26 cellular contexts compared by ENCODE assay signal in genomic region chr10:20474064-20474463, GRCh38.
"Had no signal": no experiment of that assay in that cellular context is flagged by ENCODE, and none has a peak within 500 bp of the region (broad histone marks: within the 10 kb centered on the region; RNA-seq: fewer than 3 reads in every experiment).

No MANE protein-coding gene starts in this region.

- H3K4me3 ChIP-seq: gastrocnemius medialis, lung, mucosa of descending colon, ovary, psoas muscle, sigmoid colon, stomach, thyroid gland had no signal

- H3K4me3 Mint-ChIP-seq: dendritic cell treated with granulocyte-macrophage colony-stimulating factor and Interleukin-4, amounts not matched to agents 40 ng/mL and 50 ng/mL, for 4 days; endodermal cell; memory B cell; naive B cell; nephron progenitor cell; stimulated activated effector memory CD8-positive, alpha-beta T cell treated with anti-CD3 and anti-CD28 coated beads, Interleukin-12 subunit alpha, Interleukin-12 subunit beta, amount 100 ng/mL, for 72 hours had no signal

- H3K4me1 ChIP-seq: gastrocnemius medialis, psoas muscle, sigmoid colon, stomach, thyroid gland had no signal

- H3K4me1 Mint-ChIP-seq: endodermal cell; memory B cell; naive B cell; nephron progenitor cell; stimulated activated effector memory CD8-positive, alpha-beta T cell treated with anti-CD3 and anti-CD28 coated beads, Interleukin-12 subunit alpha, Interleukin-12 subunit beta, amount 100 ng/mL, for 72 hours had no signal

- H3K36me3 ChIP-seq: gastrocnemius medialis, ovary, sigmoid colon, stomach, thyroid gland had no signal

- H3K27ac ChIP-seq: epithelial cell of prostate, gastrocnemius medialis, ovary, psoas muscle, sigmoid colon, stomach, thyroid gland had no signal

- DNase-seq: effector CD8-positive, alpha-beta T cell; endodermal cell; gastrocnemius medialis; head of caudate nucleus; kidney; mucosa of descending colon; naive B cell; nephron progenitor cell; nucleus accumbens; ovary; posterior cingulate gyrus; psoas muscle; right cardiac atrium; sigmoid colon; stimulated activated CD4-positive, alpha-beta T cell treated with anti-CD3 and anti-CD28 coated beads, Interleukin-2, amount 100 ng/mL, for 24 hours; stimulated activated CD4-positive, alpha-beta T cell treated with anti-CD3 and anti-CD28 coated beads, Interleukin-4, amount 100 ng/mL, for 24 hours; stimulated activated naive CD4-positive, alpha-beta T cell treated with Interleukin-2 at 50 U/mL for 16 hours; stomach; thyroid gland; trophoblast cell had no signal

- ATAC-seq: left lobe of liver; mucosa of descending colon; psoas muscle; right cardiac atrium; stimulated activated effector memory CD8-positive, alpha-beta T cell treated with anti-CD3 and anti-CD28 coated beads, Interleukin-12 subunit alpha, Interleukin-12 subunit beta, amount 100 ng/mL, for 72 hours had no signal

- H3K27me3 Mint-ChIP-seq: dendritic cell treated with granulocyte-macrophage colony-stimulating factor and Interleukin-4, amounts not matched to agents 40 ng/mL and 50 ng/mL, for 4 days; memory B cell; naive B cell had no signal

- H3K9me3 Mint-ChIP-seq: dendritic cell treated with granulocyte-macrophage colony-stimulating factor and Interleukin-4, amounts not matched to agents 40 ng/mL and 50 ng/mL, for 4 days; endodermal cell; nephron progenitor cell; stimulated activated effector memory CD8-positive, alpha-beta T cell treated with anti-CD3 and anti-CD28 coated beads, Interleukin-12 subunit alpha, Interleukin-12 subunit beta, amount 100 ng/mL, for 72 hours had no signal

- H3K9me3 ChIP-seq: gastrocnemius medialis, mucosa of descending colon, ovary, psoas muscle, sigmoid colon, stomach, thyroid gland had no signal

- H3K27me3 ChIP-seq: gastrocnemius medialis, ovary, sigmoid colon, stomach, thyroid gland had no signal

- H3K36me3 Mint-ChIP-seq: memory B cell; naive B cell; stimulated activated effector memory CD8-positive, alpha-beta T cell treated with anti-CD3 and anti-CD28 coated beads, Interleukin-12 subunit alpha, Interleukin-12 subunit beta, amount 100 ng/mL, for 72 hours had no signal

- H3K27ac Mint-ChIP-seq: dendritic cell treated with granulocyte-macrophage colony-stimulating factor and Interleukin-4, amounts not matched to agents 40 ng/mL and 50 ng/mL, for 4 days; endodermal cell; memory B cell; naive B cell; nephron progenitor cell; stimulated activated effector memory CD8-positive, alpha-beta T cell treated with anti-CD3 and anti-CD28 coated beads, Interleukin-12 subunit alpha, Interleukin-12 subunit beta, amount 100 ng/mL, for 72 hours had no signal
